Comparison of ENCODE assay signal across 13 cellular contexts in the genomic region with DNA sequence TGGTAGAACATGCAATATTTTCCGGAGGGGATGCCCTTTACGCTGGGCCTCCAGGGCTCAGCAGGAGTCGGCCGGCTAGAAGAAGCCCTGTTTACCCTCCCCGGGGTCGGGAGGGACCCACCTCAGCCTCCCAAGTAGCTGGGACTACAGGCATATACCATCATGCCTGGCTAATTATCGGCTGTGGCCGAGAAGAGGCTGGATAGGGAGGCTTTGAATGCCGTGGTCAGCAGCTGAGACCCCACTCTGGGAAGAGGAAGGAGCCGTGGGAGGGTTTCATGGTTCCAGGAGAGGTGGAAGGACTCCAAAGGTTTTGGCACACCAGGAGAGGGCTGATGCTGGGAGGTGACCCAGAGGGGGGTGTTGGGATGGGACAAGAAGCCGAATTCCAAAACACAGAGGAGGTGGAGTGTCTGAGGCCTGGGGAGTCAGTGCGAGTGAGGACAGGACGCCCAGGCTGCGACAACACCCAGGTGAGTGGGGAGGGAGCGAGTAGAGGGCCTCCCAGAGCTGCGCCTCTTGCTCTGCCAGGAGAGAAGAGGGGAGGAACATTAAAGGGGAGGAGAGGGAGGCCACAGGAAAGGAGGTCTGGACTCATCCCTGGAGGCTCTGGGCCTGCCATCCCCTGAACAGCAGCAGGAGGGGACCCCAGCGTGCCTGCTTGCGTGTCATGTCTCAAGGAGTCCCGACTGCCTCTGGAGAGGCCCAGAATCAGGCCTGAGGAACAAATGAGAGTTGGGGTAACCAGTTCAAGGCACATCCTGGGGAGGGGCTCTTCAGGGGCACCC. TPM values are rescaled to one million over a fixed set of nuclear protein-coding genes. Genes with fewer than 3 reads are reported as not detected.
DNase-seq lines count a peak whose midpoint lies in the region; ATAC-seq, FAIRE-seq and TF ChIP-seq lines count a peak whose summit lies in the region.
"Had no signal": no experiment of that assay in that cellular context is flagged by ENCODE, and none has a peak within 500 bp of the region (broad histone marks: within the 10 kb centered on the region; RNA-seq: fewer than 3 reads in every experiment).

No MANE protein-coding gene starts in this region.

- H3K4me1 ChIP-seq in cardiac muscle cell (ENCODE audit: low read depth) (no peaks in the 10 kb centered on the region), heart left ventricle (peaks cover 0 to 20% (median 6%) of the 10 kb centered on the region in 12 donors), keratinocyte (ENCODE audit: control insufficient read depth, extremely low read depth, insufficient read depth, low read length) (no peaks in the 10 kb centered on the region), foreskin keratinocyte (no peaks in the 10 kb centered on the region)

- intact Hi-C loops in heart left ventricle (cut with DNase I): no loop called here

- no peak overlapping the region for H2AFZ ChIP-seq in keratinocyte (ENCODE audit: control insufficient read depth, low read length)
- H2AFZ ChIP-seq: GM23248 had no signal

- H3K9ac ChIP-seq in keratinocyte (ENCODE audit: control insufficient read depth, extremely low read depth, insufficient read depth, low read length): no peak overlapping the region
- H3K9ac ChIP-seq: GM23248 had no signal

- dilution Hi-C loops in keratinocyte (cut with MboI; ENCODE audit: extremely low pct_ligation_motif_present, low sequenced_read_pairs): no loop called here

- H3K36me3 ChIP-seq in cardiac muscle cell: no peaks in the 10 kb centered on the region
- H3K36me3 ChIP-seq in heart left ventricle: no peaks in the 10 kb centered on the region
- no peaks in the 10 kb centered on the region for H3K36me3 ChIP-seq in keratinocyte (ENCODE audit: control insufficient read depth in 2 of 2, extremely low read depth in 1 of 2, insufficient read depth in 2 of 2, low read length in 2 of 2)
- H3K36me3 ChIP-seq: stomach had no signal

- H3K27ac Mint-ChIP-seq in WTC11: no peak overlapping the region

- peaks cover 22% of the 10 kb centered on the region for H3K4me1 Mint-ChIP-seq in WTC11

- FAIRE-seq in keratinocyte (lab: Jason Lieb, UNC): no peak

- H3K4me3 Mint-ChIP-seq in WTC11: peak overlapping the region; percentile 85

- peak overlapping the region; percentile 63 for H3K4me2 ChIP-seq in keratinocyte (ENCODE audit: control insufficient read depth, extremely low read depth, insufficient read depth, low read depth, low read length)

- H3K9me1 ChIP-seq in keratinocyte (ENCODE audit: control insufficient read depth, extremely low read depth, insufficient read depth, low read length): no peaks in the 10 kb centered on the region

- no peak overlapping the region for H3K27ac ChIP-seq in cardiac muscle cell
- H3K27ac ChIP-seq in heart left ventricle: no peak overlapping the region
- H3K27ac ChIP-seq in keratinocyte (ENCODE audit: control insufficient read depth, insufficient read depth, low read length): no peak overlapping the region
- H3K27ac ChIP-seq in foreskin keratinocyte: no peak overlapping the region
- H3K27ac ChIP-seq: C4-2B, GM23248, stomach had no signal

- no peak for DNase-seq in cardiac muscle cell (ENCODE audit: low read depth in 1 of 2, low spot score in 1 of 2)
- DNase-seq in heart left ventricle: no peak
- no peak for DNase-seq in WTC11 (ENCODE audit: low spot score)
- DNase-seq in keratinocyte (ENCODE audit: low read depth, low spot score): no peak
- no peak for DNase-seq in Ammon's horn (ENCODE audit: low spot score)
- no peak for DNase-seq in foreskin keratinocyte
- DNase-seq: GM23248, NCI-H1092 treated with DMSO at 0.1 percent for 48 hours had no signal

- peaks cover 88% of the 10 kb centered on the region for H3K27me3 Mint-ChIP-seq in WTC11 (ENCODE audit: low read depth)

- TF ChIP-seq POLR2A in heart left ventricle (IDR thresholded peaks at IDR 0.05): no peak

- no peaks in the 10 kb centered on the region for H3K9me3 Mint-ChIP-seq in WTC11

- WGBS in heart left ventricle, 4 donors: 26 to 35% (median 30%) methylated on average over 13 to 19 of the region's 19 CpGs

- H3K9me3 ChIP-seq in cardiac muscle cell (ENCODE audit: low read depth) (no peaks in the 10 kb centered on the region), heart left ventricle (no peaks in the 10 kb centered on the region), keratinocyte (ENCODE audit: control insufficient read depth, low read depth, low read length) (no peaks in the 10 kb centered on the region)
- H3K9me3 ChIP-seq: stomach had no signal

- H3K79me2 ChIP-seq in keratinocyte (ENCODE audit: control insufficient read depth, insufficient read depth, low read length): no peaks in the 10 kb centered on the region

- POLR2A ChIA-PET in WTC11 (lab: Charles Lee): no interaction called here

- H3K36me3 Mint-ChIP-seq in WTC11: no peaks in the 10 kb centered on the region

- H3K4me3 ChIP-seq in cardiac muscle cell (peak overlapping the region; percentile 49), heart left ventricle (peak overlapping the region in 1 of 12 donors; percentile 43), keratinocyte (ENCODE audit: control insufficient read depth in 2 of 3, extremely low read depth in 1 of 3, insufficient read depth in 2 of 3, low read depth in 1 of 3, low read length in 3 of 3) (no peak overlapping the region)

- no peaks in the 10 kb centered on the region for H4K20me1 ChIP-seq in keratinocyte (ENCODE audit: control insufficient read depth, extremely low read depth, insufficient read depth, low read length)

- CTCF ChIA-PET in WTC11 (lab: Charles Lee): interaction anchor here (1.1 to 2.9 kb wide), 4 partner anchors 11 to 43 kb away, joined by 3 to 8 read pairs (median 6); no protein-coding TSS in a partner anchor

- TF ChIP-seq CTCF in cardiac muscle cell (IDR thresholded peaks at IDR 0.05; ENCODE audit: low read depth, low read length) (no peak), heart left ventricle (IDR thresholded peaks at IDR 0.05) (no peak), WTC11 (IDR thresholded peaks at IDR 0.05) (no peak), keratinocyte (optimal IDR thresholded peaks at IDR 0.05 in 1 of 3, IDR thresholded peaks at IDR 0.05 in 1 of 3, conservative IDR thresholded peaks at IDR 0.05 in 1 of 3; ENCODE audit: extremely low read depth in 1 of 3, insufficient read depth in 2 of 3, low read length in 3 of 3) (no peak), foreskin keratinocyte (conservative IDR thresholded peaks at IDR 0.05) (no peak)

- H3K27me3 ChIP-seq in cardiac muscle cell: peaks cover 77% of the 10 kb centered on the region
- peaks cover 14 to 79% (median 57%) of the 10 kb centered on the region in 9 donors for H3K27me3 ChIP-seq in heart left ventricle
- H3K27me3 ChIP-seq in keratinocyte (ENCODE audit: control insufficient read depth, extremely low read depth, insufficient read depth, low read length): peaks cover 81% of the 10 kb centered on the region
- H3K27me3 ChIP-seq in foreskin keratinocyte: peaks cover 91% of the 10 kb centered on the region

- ATAC-seq in heart left ventricle: no peak
- no peak for ATAC-seq in WTC11
- no peak for ATAC-seq in HG03280 (IDR thresholded peaks at IDR 0.05; ENCODE audit: unreplicated experiment)
- ATAC-seq in foreskin keratinocyte: no peak
- no peak for ATAC-seq in GM21528 (IDR thresholded peaks at IDR 0.05; ENCODE audit: low FRiP score, unreplicated experiment)

RNA-seq across cellular contexts. Expression of a gene that starts 19.6 kb away (rescaled TPM):
- 0.07 and 0.24 TPM in 2 replicates for total RNA-seq in cardiac muscle cell
- polyA plus RNA-seq in cardiac muscle cell: 0.06 and 0.11 TPM in 2 replicates
- under 1 TPM in 3 of 9 donors, not detected in 6; 0.08 to 0.16 (median 0.08) TPM for total RNA-seq in heart left ventricle
- polyA plus RNA-seq in heart left ventricle: under 1 TPM in 1 of 2 donors, not detected in 1; 0.01 TPM
- total RNA-seq in WTC11 (2021): 3.0 to 4.8 TPM (median 4.6 TPM) in 3 replicates
- polyA plus RNA-seq in keratinocyte: 0.01 to 0.04 TPM (median 0.03 TPM) in 3 replicates
- not detected for polyA plus RNA-seq in keratinocyte (2011; ENCODE audit: low read depth)
- polyA plus RNA-seq in keratinocyte (2011; cell fraction: cytosol; rRNA removed): not detected in 2 replicates
- polyA plus RNA-seq in keratinocyte (2011; cell fraction: nucleus; rRNA removed): 0.05 TPM in 1 of 2 replicates, not detected in the other
- polyA plus RNA-seq in keratinocyte (2012; ENCODE audit: low replicate concordance): not detected in 2 replicates
- polyA minus RNA-seq in keratinocyte: 0.16 TPM in 1 of 3 replicates, not detected in the others
- not detected for polyA minus RNA-seq in keratinocyte (2011; cell fraction: cytosol; rRNA and poly(A)+ RNA removed)
- polyA minus RNA-seq in keratinocyte (2011; cell fraction: nucleus; rRNA and poly(A)+ RNA removed): not detected in 2 replicates
- total RNA-seq in foreskin keratinocyte: 0.04 and 0.14 TPM in 2 replicates
- 0.12 TPM in 1 of 2 replicates, not detected in the other for polyA plus RNA-seq in foreskin keratinocyte
- total RNA-seq: GM23248, mesenteric fat pad had no signal
- polyA plus RNA-seq: GM23248 had no signal

RNA-seq across cellular contexts. Expression of a gene that starts 45.6 kb away (rescaled TPM):
- total RNA-seq in cardiac muscle cell: 51.7 and 81.3 TPM in 2 replicates
- polyA plus RNA-seq in cardiac muscle cell: 108 and 110 TPM in 2 replicates
- total RNA-seq in heart left ventricle: 10 to 100 TPM; 26.2 to 45.5 (median 37.8) TPM
- 10 to 100 TPM; 32.1 to 48.4 TPM for polyA plus RNA-seq in heart left ventricle
- total RNA-seq in WTC11 (2021): 37.7 to 48.2 TPM (median 46.4 TPM) in 3 replicates
- polyA plus RNA-seq in keratinocyte: 50.7 to 66.1 TPM (median 60.6 TPM) in 3 replicates
- polyA plus RNA-seq in keratinocyte (2011; ENCODE audit: low read depth): 6.8 TPM
- polyA plus RNA-seq in keratinocyte (2011; cell fraction: cytosol; rRNA removed): 64.5 and 69.8 TPM in 2 replicates
- polyA plus RNA-seq in keratinocyte (2011; cell fraction: nucleus; rRNA removed): 42.1 and 42.5 TPM in 2 replicates
- polyA plus RNA-seq in keratinocyte (2012; ENCODE audit: low replicate concordance): 26.7 and 31.7 TPM in 2 replicates
- 66.5 to 118 TPM (median 95.0 TPM) in 3 replicates for polyA minus RNA-seq in keratinocyte
- polyA minus RNA-seq in keratinocyte (2011; cell fraction: cytosol; rRNA and poly(A)+ RNA removed): 44.7 TPM
- 10.3 and 20.0 TPM in 2 replicates for polyA minus RNA-seq in keratinocyte (2011; cell fraction: nucleus; rRNA and poly(A)+ RNA removed)
- 37.9 and 45.3 TPM in 2 replicates for total RNA-seq in foreskin keratinocyte
- polyA plus RNA-seq in foreskin keratinocyte: 44.5 and 58.5 TPM in 2 replicates

RNA-seq across cellular contexts. Expression of a gene that starts 47.7 kb away (rescaled TPM):
- total RNA-seq in cardiac muscle cell: 46.9 and 60.4 TPM in 2 replicates
- 130 and 160 TPM in 2 replicates for polyA plus RNA-seq in cardiac muscle cell
- 10 to 100 TPM; 35.8 to 86.5 (median 51.1) TPM for total RNA-seq in heart left ventricle
- 10 to 100 TPM; 29.1 to 96.6 TPM for polyA plus RNA-seq in heart left ventricle
- total RNA-seq in WTC11 (2021): 79.4 to 84.3 TPM (median 79.9 TPM) in 3 replicates
- polyA plus RNA-seq in keratinocyte: 89.2 to 154 TPM (median 145 TPM) in 3 replicates
- 86.1 TPM for polyA plus RNA-seq in keratinocyte (2011; ENCODE audit: low read depth)
- polyA plus RNA-seq in keratinocyte (2011; cell fraction: cytosol; rRNA removed): 108 and 144 TPM in 2 replicates
- 74.9 and 80.3 TPM in 2 replicates for polyA plus RNA-seq in keratinocyte (2011; cell fraction: nucleus; rRNA removed)
- 66.0 and 110 TPM in 2 replicates for polyA plus RNA-seq in keratinocyte (2012; ENCODE audit: low replicate concordance)
- polyA minus RNA-seq in keratinocyte: 101 to 126 TPM (median 103 TPM) in 3 replicates
- polyA minus RNA-seq in keratinocyte (2011; cell fraction: cytosol; rRNA and poly(A)+ RNA removed): 73.5 TPM
- 24.8 and 38.6 TPM in 2 replicates for polyA minus RNA-seq in keratinocyte (2011; cell fraction: nucleus; rRNA and poly(A)+ RNA removed)
- 140 and 157 TPM in 2 replicates for total RNA-seq in foreskin keratinocyte
- 112 and 126 TPM in 2 replicates for polyA plus RNA-seq in foreskin keratinocyte

RNA-seq across cellular contexts. Expression of a gene that starts 58.1 kb away (rescaled TPM):
- 28.5 and 37.8 TPM in 2 replicates for total RNA-seq in cardiac muscle cell
- polyA plus RNA-seq in cardiac muscle cell: 25.9 and 27.0 TPM in 2 replicates
- total RNA-seq in heart left ventricle: 10 to 100 TPM; 11.7 to 22.7 (median 15.3) TPM
- 10 to 100 TPM in 1 of 2 donors, 1 to 10 TPM in 1; 7.1 to 15.6 TPM for polyA plus RNA-seq in heart left ventricle
- total RNA-seq in WTC11 (2021): 25.6 to 28.2 TPM (median 27.6 TPM) in 3 replicates
- 11.9 to 22.5 TPM (median 12.1 TPM) in 3 replicates for polyA plus RNA-seq in keratinocyte
- polyA plus RNA-seq in keratinocyte (2011; ENCODE audit: low read depth): 4.7 TPM
- polyA plus RNA-seq in keratinocyte (2011; cell fraction: cytosol; rRNA removed): 17.0 and 19.7 TPM in 2 replicates
- polyA plus RNA-seq in keratinocyte (2011; cell fraction: nucleus; rRNA removed): 26.7 and 33.4 TPM in 2 replicates
- 14.9 and 17.1 TPM in 2 replicates for polyA plus RNA-seq in keratinocyte (2012; ENCODE audit: low replicate concordance)
- 9.0 to 18.6 TPM (median 12.4 TPM) in 3 replicates for polyA minus RNA-seq in keratinocyte
- 16.5 TPM for polyA minus RNA-seq in keratinocyte (2011; cell fraction: cytosol; rRNA and poly(A)+ RNA removed)
- polyA minus RNA-seq in keratinocyte (2011; cell fraction: nucleus; rRNA and poly(A)+ RNA removed): 9.1 and 10.8 TPM in 2 replicates
- total RNA-seq in foreskin keratinocyte: 19.3 and 19.5 TPM in 2 replicates
- 19.4 TPM in 2 replicates for polyA plus RNA-seq in foreskin keratinocyte
